In genomic region chr10:3785251-3785848, GRCh38 we compare ENCODE assay signal across 8 cellular contexts. TPM values are rescaled to one million over a fixed set of nuclear protein-coding genes. Genes with fewer than 3 reads are reported as not detected.
DNase-seq lines count a peak whose midpoint lies in the region; ATAC-seq and TF ChIP-seq lines count a peak whose summit lies in the region.

No MANE protein-coding gene starts in this region.

- POLR2A ChIA-PET in activated B cell treated with CpG ODN at 0.5 μM for 24 hours (lab: Charles Lee), result interaction anchor here (0.6 to 6.8 kb wide), 110 partner anchors 8 to 880 kb away, joined by 3 to 191 read pairs (median 6); partner anchors contain the start of gene PITRM1

- H3K27me3 Mint-ChIP-seq in activated B cell treated with CpG ODN at 0.5 μM for 24 hours, result no peaks in the 10 kb centered on the region

- H3K4me3 ChIP-seq in cardiac fibroblast (replicated peaks in 1 of 2; ENCODE audit: low read depth in 2 of 2, low read length in 2 of 2), result peak overlapping the region; percentile 79 to 90

- intact Hi-C loops in activated B cell treated with CpG ODN at 0.5 μM for 24 hours (cut with micrococcal nuclease), result loop anchor here (1.0 to 10.0 kb wide), 8 partner anchors 20 to 229 kb away; no protein-coding TSS in a partner anchor

- peak overlapping the region; percentile 91 for H3K4me3 Mint-ChIP-seq in activated B cell treated with CpG ODN at 0.5 μM for 24 hours

- peaks cover 3% of the 10 kb centered on the region for H3K9me3 Mint-ChIP-seq in activated B cell treated with CpG ODN at 0.5 μM for 24 hours

- DNase-seq in AG20443 (ENCODE audit: low spot score), result peak; percentile 99
- peak; percentile 68 for DNase-seq in NCI-H226
- DNase-seq in activated B cell treated with CpG ODN at 0.5 μM for 24 hours, result peak; percentile 98
- peak; percentile 98 to 99 for DNase-seq in cardiac fibroblast (ENCODE audit: low read depth in 2 of 2)
- peak; percentile 96 for DNase-seq in iris pigment epithelial cell (ENCODE audit: low read depth)
- DNase-seq in stimulated activated CD4-positive, alpha-beta T cell treated with anti-CD3 and anti-CD28 coated beads, Interleukin-12 subunit alpha, Interleukin-12 subunit beta, amount 100 ng/mL, for 24 hours (ENCODE audit: low read depth in 2 of 2), result peak; percentile 98

- peaks cover 43% of the 10 kb centered on the region for H3K36me3 Mint-ChIP-seq in activated B cell treated with CpG ODN at 0.5 μM for 24 hours (ENCODE audit: low read depth)

- CTCF ChIA-PET in activated B cell treated with CpG ODN at 0.5 μM for 24 hours (lab: Charles Lee), result interaction anchor here (0.9 to 1.6 kb wide), 9 partner anchors 20 to 871 kb away, joined by 3 to 6 read pairs (median 3); no protein-coding TSS in a partner anchor

- peaks cover 33% of the 10 kb centered on the region for H3K4me1 Mint-ChIP-seq in activated B cell treated with CpG ODN at 0.5 μM for 24 hours

- ATAC-seq in GM19035 (IDR thresholded peaks at IDR 0.05; ENCODE audit: unreplicated experiment), result peak; percentile 72
- ATAC-seq in HG03280 (IDR thresholded peaks at IDR 0.05; ENCODE audit: unreplicated experiment), result peak; percentile 70
- peak; percentile 71 for ATAC-seq in activated B cell treated with CpG ODN at 0.5 μM for 24 hours (ENCODE audit: low read depth)

- H3K27ac Mint-ChIP-seq in activated B cell treated with CpG ODN at 0.5 μM for 24 hours, result peak overlapping the region; percentile 98

- TF ChIP-seq CTCF in activated B cell treated with CpG ODN at 0.5 μM for 24 hours (IDR thresholded peaks at IDR 0.05), result no peak
- no peak for TF ChIP-seq CTCF in cardiac fibroblast (IDR thresholded peaks at IDR 0.05; ENCODE audit: low read depth, low read length)

RNA-seq across cellular contexts. Expression of gene KLF6, which starts 0.3 kb away (rescaled TPM):
- 134 and 151 TPM in 2 replicates for total RNA-seq in activated B cell treated with CpG ODN at 0.5 μM for 24 hours

Comparison
In these comparisons a context has a peak if more than half of its experiments do, and no peak if none do; other contexts are left out.
1. Peak in every context shown above with its lines: DNase-seq, ATAC-seq and H3K4me3 ChIP-seq.